ENCODE assay signal across 8 cellular contexts in the genomic region with DNA sequence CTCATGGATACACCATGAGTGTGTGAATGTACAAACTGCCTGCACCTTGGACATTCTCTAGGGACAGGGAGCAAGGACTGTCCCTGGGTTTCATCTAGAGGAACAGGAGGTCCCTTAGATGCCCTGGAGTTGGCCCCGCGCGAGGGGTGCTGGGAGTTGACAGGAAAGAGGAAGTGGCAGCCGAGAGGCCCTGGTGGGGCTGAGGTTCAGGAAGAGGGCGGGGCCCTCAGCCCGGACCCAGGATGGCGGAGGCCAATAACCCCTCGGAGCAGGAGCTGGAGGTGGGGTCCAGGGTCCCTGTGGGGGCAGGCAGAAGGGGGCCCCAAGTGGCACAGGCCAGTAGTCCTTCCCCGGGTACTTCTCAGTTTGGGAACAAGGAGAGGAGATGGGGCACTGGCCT. TPM values are rescaled to one million over a fixed set of nuclear protein-coding genes. Genes with fewer than 3 reads are reported as not detected.
DNase-seq lines count a peak whose midpoint lies in the region; ATAC-seq, FAIRE-seq and TF ChIP-seq lines count a peak whose summit lies in the region.

No MANE protein-coding gene starts in this region.

- dilution Hi-C loops in endothelial cell of umbilical vein (cut with MboI; ENCODE audit: extremely low pct_ligation_motif_present, low sequenced_read_pairs): no loop called here

- intact Hi-C loops in endothelial cell of umbilical vein (cut with micrococcal nuclease): loop anchor here (1.0 kb wide), 1 partner anchor 10 kb away; no protein-coding TSS in a partner anchor
- intact Hi-C loops in psoas muscle (cut with DNase I): no loop called here

- H3K27me3 ChIP-seq in endothelial cell of umbilical vein (ENCODE audit: control insufficient read depth in 2 of 2, insufficient read depth in 2 of 2, low read length in 2 of 2) (no peaks in the 10 kb centered on the region), psoas muscle (ENCODE audit: insufficient read depth in 3 of 3, low read length in 2 of 3) (no peaks in the 10 kb centered on the region)

- H3K4me1 Mint-ChIP-seq in progenitor cell of endocrine pancreas (ENCODE audit: low read depth): peaks cover 5% of the 10 kb centered on the region

- H3K4me3 Mint-ChIP-seq in progenitor cell of endocrine pancreas (ENCODE audit: low read depth): no peak overlapping the region

- H3K4me1 ChIP-seq in endothelial cell of umbilical vein (ENCODE audit: control insufficient read depth, extremely low read depth, insufficient read depth, low read length) (peaks cover 32% of the 10 kb centered on the region), psoas muscle (peaks cover 8% of the 10 kb centered on the region)

- TF ChIP-seq CTCF in endothelial cell of umbilical vein (IDR thresholded peaks at IDR 0.05; ENCODE audit: extremely low read depth in 1 of 2, insufficient read depth in 1 of 2, low read depth in 1 of 2, low read length in 2 of 2) (no peak), psoas muscle (IDR thresholded peaks at IDR 0.05) (no peak), omental fat pad (IDR thresholded peaks at IDR 0.05) (no peak), progenitor cell of endocrine pancreas (IDR thresholded peaks at IDR 0.05; ENCODE audit: unreplicated experiment) (no peak)

- CTCF ChIA-PET in endothelial cell of umbilical vein (lab: Charles Lee): interaction anchor here (0.5 to 1.5 kb wide), 3 partner anchors 11 to 1560 kb away, joined by 3 to 5 read pairs (median 5); no protein-coding TSS in a partner anchor

- H3K27ac ChIP-seq in endothelial cell of umbilical vein (ENCODE audit: insufficient read depth, low read depth, low read length): peak overlapping the region; percentile 29
- peak overlapping the region; percentile 16 for H3K27ac ChIP-seq in psoas muscle

- no peak overlapping the region for H3K9ac ChIP-seq in endothelial cell of umbilical vein (replicated peaks; ENCODE audit: extremely low read depth, insufficient read depth, low read length)

- peaks cover 58% of the 10 kb centered on the region for H3K79me2 ChIP-seq in endothelial cell of umbilical vein (ENCODE audit: control insufficient read depth, insufficient read depth, low read length)

- no peaks in the 10 kb centered on the region for H3K9me3 Mint-ChIP-seq in progenitor cell of endocrine pancreas (ENCODE audit: low read depth)

- TF ChIP-seq POLR2A in endothelial cell of umbilical vein (IDR thresholded peaks at IDR 0.05; ENCODE audit: low read depth, low read length): no peak

- H3K27me3 Mint-ChIP-seq in progenitor cell of endocrine pancreas: no peaks in the 10 kb centered on the region

- DNase-seq in GM19238 (ENCODE audit: insufficient read length, low spot score) (peak; percentile 90), endothelial cell of umbilical vein (ENCODE audit: low read depth, low spot score) (peak; percentile 33), psoas muscle (peak; percentile 71 to 83), DMS79 (lab: John Stamatoyannopoulos, UW) (no peak), omental fat pad (ENCODE audit: low spot score) (no peak), progenitor cell of endocrine pancreas (ENCODE audit: low spot score, unreplicated experiment) (no peak)
- peak; percentile 70 for DNase-seq in activated CD4-positive, alpha-beta T cell treated with anti-CD3 and anti-CD28 coated beads, Interleukin-2, amount 50 U/mL, for 1 hour

- WGBS in psoas muscle, 3 donors: 51 to 64% (median 54%) methylated on average over 9 of the region's 9 CpGs

- H4K20me1 ChIP-seq in endothelial cell of umbilical vein (replicated peaks; ENCODE audit: control insufficient read depth, extremely low read depth, insufficient read depth, low read length): no peaks in the 10 kb centered on the region

- H3K4me2 ChIP-seq in endothelial cell of umbilical vein (ENCODE audit: insufficient read depth, low read length): peak overlapping the region; percentile 19

- H3K9me3 ChIP-seq in endothelial cell of umbilical vein (replicated peaks; ENCODE audit: control insufficient read depth, insufficient read depth, low read length) (no peaks in the 10 kb centered on the region), psoas muscle (no peaks in the 10 kb centered on the region)

- POLR2A ChIA-PET in endothelial cell of umbilical vein (lab: Charles Lee): no interaction called here

- H3K27ac Mint-ChIP-seq in progenitor cell of endocrine pancreas: no peak overlapping the region

- no TSS peak for BruUV-seq in endothelial cell of umbilical vein (replicated peaks; lab: Mats Ljungman, UMichigan)

- peak; percentile 90 for FAIRE-seq in endothelial cell of umbilical vein (lab: Jason Lieb, UNC)

- ATAC-seq in HG03442 (IDR thresholded peaks at IDR 0.05; ENCODE audit: unreplicated experiment) (peak; percentile 72), psoas muscle (peak in 2 of 4 donors; percentile 34 to 49), omental fat pad (ENCODE audit: low FRiP score) (no peak)

- peaks cover 12% of the 10 kb centered on the region for H3K36me3 Mint-ChIP-seq in progenitor cell of endocrine pancreas (ENCODE audit: insufficient read depth)

- peaks cover 9 to 30% of the 10 kb centered on the region in 2 experiments for H3K36me3 ChIP-seq in endothelial cell of umbilical vein (ENCODE audit: control insufficient read depth in 2 of 2, extremely low read depth in 1 of 2, insufficient read depth in 2 of 2, low read length in 2 of 2)
- peaks cover 14 to 49% of the 10 kb centered on the region in 2 donors for H3K36me3 ChIP-seq in psoas muscle (ENCODE audit: insufficient read depth in 1 of 2, low read depth in 1 of 2)

- H3K9me1 ChIP-seq in endothelial cell of umbilical vein (replicated peaks; ENCODE audit: control insufficient read depth, extremely low read depth, insufficient read depth, low read length): no peaks in the 10 kb centered on the region

- H3K4me3 ChIP-seq in endothelial cell of umbilical vein (replicated peaks in 1 of 3; ENCODE audit: insufficient read depth in 1 of 3, low read depth in 1 of 3, low read length in 3 of 3) (no peak overlapping the region), psoas muscle (peak overlapping the region; percentile 32)

- H2AFZ ChIP-seq in endothelial cell of umbilical vein (ENCODE audit: low read depth, low read length): no peak overlapping the region

RNA-seq across cellular contexts. Expression of a gene that starts 6.9 kb away (rescaled TPM):
- total RNA-seq in endothelial cell of umbilical vein: 302 and 326 TPM in 2 replicates
- 142 and 148 TPM in 2 replicates for polyA plus RNA-seq in endothelial cell of umbilical vein
- 163 and 180 TPM in 2 replicates for polyA plus RNA-seq in endothelial cell of umbilical vein (2011; cell fraction: cytosol; rRNA removed)
- polyA plus RNA-seq in endothelial cell of umbilical vein (2011; cell fraction: nucleus; rRNA removed): 162 and 166 TPM in 2 replicates
- polyA plus RNA-seq in endothelial cell of umbilical vein (2012): 155 and 170 TPM in 2 replicates
- polyA minus RNA-seq in endothelial cell of umbilical vein: 157 and 229 TPM in 2 replicates
- polyA minus RNA-seq in endothelial cell of umbilical vein (2011; cell fraction: cytosol; rRNA and poly(A)+ RNA removed): 70.3 TPM
- 47.5 and 72.7 TPM in 2 replicates for polyA minus RNA-seq in endothelial cell of umbilical vein (2011; cell fraction: nucleus; rRNA and poly(A)+ RNA removed)
- 100 to 1,000 TPM in 2 of 4 donors, 10 to 100 TPM in 2; 61.1 to 136 (median 102) TPM for total RNA-seq in psoas muscle
- 10 to 100 TPM; 40.7 to 69.2 (median 62.9) TPM for polyA plus RNA-seq in psoas muscle
- 100 to 1,000 TPM in 1 of 4 donors, 10 to 100 TPM in 3; 47.3 to 104 (median 85.0) TPM for total RNA-seq in omental fat pad
- 106 TPM in 2 replicates for total RNA-seq in progenitor cell of endocrine pancreas

RNA-seq across cellular contexts. Expression of a gene that starts 20.9 kb away (rescaled TPM):
- total RNA-seq in endothelial cell of umbilical vein (153 and 157 TPM in 2 replicates), psoas muscle (10 to 100 TPM; 14.8 to 32.4 (median 26.6) TPM), omental fat pad (100 to 1,000 TPM in 1 of 4 donors, 10 to 100 TPM in 3; 68.4 to 139 (median 76.3) TPM), progenitor cell of endocrine pancreas (66.9 and 74.2 TPM in 2 replicates)
- polyA plus RNA-seq in endothelial cell of umbilical vein (158 and 168 TPM in 2 replicates), psoas muscle (10 to 100 TPM; 38.7 to 93.0 (median 45.3) TPM)
- polyA plus RNA-seq in endothelial cell of umbilical vein (2011; cell fraction: cytosol; rRNA removed): 122 and 136 TPM in 2 replicates
- 631 and 632 TPM in 2 replicates for polyA plus RNA-seq in endothelial cell of umbilical vein (2011; cell fraction: nucleus; rRNA removed)
- polyA plus RNA-seq in endothelial cell of umbilical vein (2012): 131 and 157 TPM in 2 replicates
- polyA minus RNA-seq in endothelial cell of umbilical vein: 73.4 and 92.4 TPM in 2 replicates
- polyA minus RNA-seq in endothelial cell of umbilical vein (2011; cell fraction: cytosol; rRNA and poly(A)+ RNA removed): 88.6 TPM
- polyA minus RNA-seq in endothelial cell of umbilical vein (2011; cell fraction: nucleus; rRNA and poly(A)+ RNA removed): 81.9 and 101 TPM in 2 replicates

RNA-seq across cellular contexts. Expression of a gene that starts 35.1 kb away (rescaled TPM):
- total RNA-seq in endothelial cell of umbilical vein (0.40 and 0.53 TPM in 2 replicates), psoas muscle (under 1 TPM in 2 of 4 donors, not detected in 2; 0.15 to 0.25 TPM), omental fat pad (not detected), progenitor cell of endocrine pancreas (0.34 and 0.84 TPM in 2 replicates)
- polyA plus RNA-seq in endothelial cell of umbilical vein (0.21 and 0.48 TPM in 2 replicates), psoas muscle (under 1 TPM; 0.05 to 0.10 (median 0.08) TPM)
- 0.08 and 0.17 TPM in 2 replicates for polyA plus RNA-seq in endothelial cell of umbilical vein (2011; cell fraction: cytosol; rRNA removed)
- 0.13 TPM in 1 of 2 replicates, not detected in the other for polyA plus RNA-seq in endothelial cell of umbilical vein (2011; cell fraction: nucleus; rRNA removed)
- 0.19 TPM in 1 of 2 replicates, not detected in the other for polyA plus RNA-seq in endothelial cell of umbilical vein (2012)
- not detected in 2 replicates for polyA minus RNA-seq in endothelial cell of umbilical vein
- not detected for polyA minus RNA-seq in endothelial cell of umbilical vein (2011; cell fraction: cytosol; rRNA and poly(A)+ RNA removed)
- polyA minus RNA-seq in endothelial cell of umbilical vein (2011; cell fraction: nucleus; rRNA and poly(A)+ RNA removed): not detected in 2 replicates

RNA-seq across cellular contexts. Expression of a gene that starts 55.9 kb away (rescaled TPM):
- total RNA-seq in endothelial cell of umbilical vein (102 and 108 TPM in 2 replicates), psoas muscle (10 to 100 TPM; 37.9 to 45.3 (median 43.2) TPM), omental fat pad (10 to 100 TPM; 47.0 to 77.6 (median 59.0) TPM), progenitor cell of endocrine pancreas (66.5 and 77.4 TPM in 2 replicates)
- polyA plus RNA-seq in endothelial cell of umbilical vein (141 and 159 TPM in 2 replicates), psoas muscle (10 to 100 TPM; 45.3 to 63.5 (median 50.8) TPM)
- 65.4 and 106 TPM in 2 replicates for polyA plus RNA-seq in endothelial cell of umbilical vein (2011; cell fraction: cytosol; rRNA removed)
- 65.6 and 67.3 TPM in 2 replicates for polyA plus RNA-seq in endothelial cell of umbilical vein (2011; cell fraction: nucleus; rRNA removed)
- polyA plus RNA-seq in endothelial cell of umbilical vein (2012): 76.4 and 123 TPM in 2 replicates
- 39.1 and 62.3 TPM in 2 replicates for polyA minus RNA-seq in endothelial cell of umbilical vein
- polyA minus RNA-seq in endothelial cell of umbilical vein (2011; cell fraction: cytosol; rRNA and poly(A)+ RNA removed): 84.5 TPM
- 16.2 and 32.9 TPM in 2 replicates for polyA minus RNA-seq in endothelial cell of umbilical vein (2011; cell fraction: nucleus; rRNA and poly(A)+ RNA removed)

RNA-seq across cellular contexts. Expression of a gene that starts 58.8 kb away (rescaled TPM):
- total RNA-seq in endothelial cell of umbilical vein (6.0 and 14.7 TPM in 2 replicates), psoas muscle (10 to 100 TPM; 20.8 to 57.6 (median 40.1) TPM), omental fat pad (100 to 1,000 TPM in 1 of 4 donors, 10 to 100 TPM in 3; 38.1 to 106 (median 62.8) TPM), progenitor cell of endocrine pancreas (0.96 and 1.0 TPM in 2 replicates)
- polyA plus RNA-seq in endothelial cell of umbilical vein (4.7 and 5.3 TPM in 2 replicates), psoas muscle (10 to 100 TPM; 15.6 to 40.2 (median 28.5) TPM)
- 2.1 and 2.3 TPM in 2 replicates for polyA plus RNA-seq in endothelial cell of umbilical vein (2011; cell fraction: cytosol; rRNA removed)
- polyA plus RNA-seq in endothelial cell of umbilical vein (2011; cell fraction: nucleus; rRNA removed): 10.3 and 10.4 TPM in 2 replicates
- 10.2 and 13.0 TPM in 2 replicates for polyA plus RNA-seq in endothelial cell of umbilical vein (2012)
- 6.1 and 8.2 TPM in 2 replicates for polyA minus RNA-seq in endothelial cell of umbilical vein
- 46.5 TPM for polyA minus RNA-seq in endothelial cell of umbilical vein (2011; cell fraction: cytosol; rRNA and poly(A)+ RNA removed)
- 5.1 and 8.0 TPM in 2 replicates for polyA minus RNA-seq in endothelial cell of umbilical vein (2011; cell fraction: nucleus; rRNA and poly(A)+ RNA removed)

Comparison
In these comparisons a context has a peak if more than half of its experiments do, and no peak if none do; other contexts are left out.
1. DNase-seq: peak in GM19238 (single experiment), activated CD4-positive, alpha-beta T cell treated with anti-CD3 and anti-CD28 coated beads, Interleukin-2, amount 50 U/mL, for 1 hour (single experiment), endothelial cell of umbilical vein (single experiment) and psoas muscle (2 of 2); none in DMS79 (single experiment), omental fat pad (single experiment) and progenitor cell of endocrine pancreas (single experiment).